Comparison of ENCODE assay signal across 1 cellular context in the genomic region with DNA sequence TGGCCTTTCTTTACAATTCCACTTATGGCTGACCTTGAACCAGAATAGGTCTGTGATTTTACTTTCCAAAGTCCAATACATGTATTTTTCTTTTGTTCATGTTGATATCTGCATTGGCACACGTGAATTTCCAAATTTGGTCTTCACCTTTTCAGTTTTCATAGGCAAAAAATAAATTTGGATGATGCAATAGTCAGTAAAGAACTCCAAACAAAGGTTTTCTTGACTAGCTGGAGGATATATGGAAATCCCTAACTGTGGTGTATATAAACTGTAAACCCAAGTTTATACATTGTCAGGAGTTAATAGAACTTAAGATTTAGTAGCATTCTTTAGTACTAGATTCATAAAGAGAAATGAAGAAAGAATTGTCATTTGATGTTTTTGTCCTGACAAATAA.
TF ChIP-seq lines count a peak whose summit lies in the region.

No MANE protein-coding gene starts in this region.

TF ChIP-seq in K562, 482 proteins besides CTCF, POLR2A, EP300 and RAD21 (continued from another document):
- TF ChIP-seq GABPA (tag; conservative IDR thresholded peaks at IDR 0.05; ENCODE audit: low read depth) (no peak), ATF4 (CRISPR knock-in tag; IDR thresholded peaks at IDR 0.05) (peak; percentile 93), CEBPB (tag; IDR thresholded peaks at IDR 0.05) (peak; percentile 38; the same call in 1 of the 2 replicates), CEBPG (CRISPR knock-in tag; IDR thresholded peaks at IDR 0.05) (no peak), CEBPG (tag; conservative IDR thresholded peaks at IDR 0.05 in 1 of 2, IDR thresholded peaks at IDR 0.05 in 1 of 2) (peak; percentile 91 to 94)
